7 cellular contexts compared by ENCODE assay signal in genomic region chr17:45050680-45051059, GRCh38. TPM values are rescaled to one million over a fixed set of nuclear protein-coding genes. Genes with fewer than 3 reads are reported as not detected.
DNase-seq lines count a peak whose midpoint lies in the region; ATAC-seq and TF ChIP-seq lines count a peak whose summit lies in the region.

No MANE protein-coding gene starts in this region.

- DNase-seq in LoVo (ENCODE audit: low spot score) (peak; percentile 18), foreskin fibroblast (peak in 1 of 2 donors; percentile 48), psoas muscle (no peak), NCI-H524 treated with DMSO at 0.1 percent for 48 hours (lab: John Stamatoyannopoulos, UW) (no peak)
- peak; percentile 62 for DNase-seq in activated T-cell treated with anti-CD3 and anti-CD28 coated beads, Interleukin-2, amount 50 U/mL, for 24 hours

- no peaks in the 10 kb centered on the region for H3K27me3 Mint-ChIP-seq in activated T-cell treated with anti-CD3 and anti-CD28 coated beads, Interleukin-2, amount 50 U/mL, for 24 hours

- peak; percentile 5 for ATAC-seq in GM18873 (IDR thresholded peaks at IDR 0.05; ENCODE audit: low FRiP score, unreplicated experiment)
- peak; percentile 3 to 40 (median 18) for ATAC-seq in psoas muscle
- ATAC-seq in esophagus mucosa, result no peak

- H3K27ac ChIP-seq in psoas muscle, result peak overlapping the region; percentile 97

- peak overlapping the region; percentile 98 for H3K27ac Mint-ChIP-seq in activated T-cell treated with anti-CD3 and anti-CD28 coated beads, Interleukin-2, amount 50 U/mL, for 24 hours

- H3K36me3 Mint-ChIP-seq in activated T-cell treated with anti-CD3 and anti-CD28 coated beads, Interleukin-2, amount 50 U/mL, for 24 hours (ENCODE audit: low read depth), result peaks cover 41% of the 10 kb centered on the region

- TF ChIP-seq CTCF in foreskin fibroblast (IDR thresholded peaks at IDR 0.05; ENCODE audit: low read depth, low read length) (no peak), psoas muscle (IDR thresholded peaks at IDR 0.05) (no peak)

- peak overlapping the region; percentile 95 for H3K4me3 Mint-ChIP-seq in activated T-cell treated with anti-CD3 and anti-CD28 coated beads, Interleukin-2, amount 50 U/mL, for 24 hours

- 3 to 5% (median 3%) methylated on average over 12 of the region's 12 CpGs for WGBS in psoas muscle, 3 donors

- no peaks in the 10 kb centered on the region for H3K9me3 ChIP-seq in psoas muscle

- intact Hi-C loops in psoas muscle (cut with DNase I), result loop anchor here in 1 of 2 donors (5.0 kb wide), 2 partner anchors 47 to 82 kb away; partner anchors contain the start of gene PLCD3

- no peaks in the 10 kb centered on the region for H3K9me3 Mint-ChIP-seq in activated T-cell treated with anti-CD3 and anti-CD28 coated beads, Interleukin-2, amount 50 U/mL, for 24 hours

- peaks cover 27% of the 10 kb centered on the region for H3K4me1 ChIP-seq in psoas muscle

- H3K4me3 ChIP-seq in foreskin fibroblast (ENCODE audit: low read depth in 1 of 2, low read length in 2 of 2) (peak overlapping the region; percentile 56 to 75), psoas muscle (peak overlapping the region; percentile 90)

- H3K4me1 Mint-ChIP-seq in activated T-cell treated with anti-CD3 and anti-CD28 coated beads, Interleukin-2, amount 50 U/mL, for 24 hours (ENCODE audit: low read depth), result peaks cover 52% of the 10 kb centered on the region

- H3K36me3 ChIP-seq in psoas muscle (ENCODE audit: insufficient read depth in 1 of 2, low read depth in 1 of 2), result no peaks in the 10 kb centered on the region

- H3K27me3 ChIP-seq in psoas muscle (ENCODE audit: insufficient read depth in 3 of 3, low read length in 2 of 3), result no peaks in the 10 kb centered on the region

RNA-seq across cellular contexts. Expression of gene DCAKD, which starts 0.8 kb away (rescaled TPM):
- total RNA-seq in psoas muscle (10 to 100 TPM in 3 of 4 donors, 1 to 10 TPM in 1; 6.9 to 13.5 (median 11.0) TPM), esophagus mucosa (19.5 TPM)
- polyA plus RNA-seq in psoas muscle, result 10 to 100 TPM in 1 of 3 donors, 1 to 10 TPM in 2; 6.4 to 14.2 (median 8.4) TPM

RNA-seq across cellular contexts. Expression of gene NMT1, which starts 10.4 kb away (rescaled TPM):
- total RNA-seq in psoas muscle, result 100 to 1,000 TPM in 2 of 4 donors, 10 to 100 TPM in 2; 73.3 to 164 (median 93.1) TPM
- 10 to 100 TPM; 58.0 to 79.7 (median 68.3) TPM for polyA plus RNA-seq in psoas muscle
- total RNA-seq in esophagus mucosa, result 63.0 TPM

Comparison
In these comparisons a context has a peak if more than half of its experiments do, and no peak if none do; other contexts are left out.
1. DNase-seq: peak in LoVo (single experiment) and activated T-cell treated with anti-CD3 and anti-CD28 coated beads, Interleukin-2, amount 50 U/mL, for 24 hours (single experiment); none in psoas muscle (0 of 2) and NCI-H524 treated with DMSO at 0.1 percent for 48 hours (single experiment).